16 cellular contexts compared by ENCODE assay signal in the genomic region with DNA sequence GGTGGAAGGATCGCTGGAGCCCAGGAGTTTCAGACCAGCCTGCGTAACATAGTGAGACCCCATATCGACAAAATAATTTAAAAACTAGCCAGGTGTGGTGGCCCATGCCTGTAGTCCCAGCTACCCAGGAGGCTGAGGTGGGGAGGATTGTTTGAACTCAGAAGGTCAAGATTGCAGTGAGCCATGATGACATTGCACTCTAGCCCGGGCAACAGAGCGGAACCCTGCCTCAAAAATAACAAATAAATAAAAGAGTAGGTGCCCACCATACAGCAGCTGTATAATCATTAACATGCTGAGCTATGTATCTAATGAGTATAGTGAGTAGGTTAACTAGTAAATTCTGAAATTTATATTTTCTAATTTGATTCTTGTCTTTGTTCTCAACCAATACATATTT. TPM values are rescaled to one million over a fixed set of nuclear protein-coding genes. Genes with fewer than 3 reads are reported as not detected.
DNase-seq lines count a peak whose midpoint lies in the region; ATAC-seq and TF ChIP-seq lines count a peak whose summit lies in the region.
"Had no signal": no experiment of that assay in that cellular context is flagged by ENCODE, and none has a peak within 500 bp of the region (broad histone marks: within the 10 kb centered on the region; RNA-seq: fewer than 3 reads in every experiment).

No MANE protein-coding gene starts in this region.

- H3K4me2 ChIP-seq in hepatocyte = no peak overlapping the region
- H3K4me2 ChIP-seq: GM23338 had no signal

- H3K4me1 ChIP-seq in SJCRH30 (peaks cover 17% of the 10 kb centered on the region), upper lobe of right lung (no peaks in the 10 kb centered on the region), hepatocyte (ENCODE audit: insufficient read depth) (no peaks in the 10 kb centered on the region)

- ATAC-seq in upper lobe of right lung = no peak
- ATAC-seq: CD8-positive, alpha-beta T cell; GM12878; GM23338 had no signal

- H3K27ac ChIP-seq in SJCRH30 (peak overlapping the region; percentile 21; the same call in 1 of the 2 replicates), upper lobe of right lung (no peak overlapping the region), hepatocyte (no peak overlapping the region)
- H3K27ac ChIP-seq: C4-2B had no signal

- no peaks in the 10 kb centered on the region for H3K9me3 ChIP-seq in SJCRH30 (replicated peaks)
- no peaks in the 10 kb centered on the region for H3K9me3 ChIP-seq in upper lobe of right lung
- no peaks in the 10 kb centered on the region for H3K9me3 ChIP-seq in hepatocyte (ENCODE audit: low read depth)

- no peak overlapping the region for H2AFZ ChIP-seq in hepatocyte
- H2AFZ ChIP-seq: GM23338 had no signal

- peaks cover 5% of the 10 kb centered on the region for H3K4me1 Mint-ChIP-seq in nephron progenitor cell
- no peaks in the 10 kb centered on the region for H3K4me1 Mint-ChIP-seq in activated T-helper 1 cell treated with anti-CD3 and anti-CD28 coated beads, Interleukin-12 subunit alpha, Interleukin-12 subunit beta, Interleukin-2, Interleukin-4 antibody, amounts not matched to agents 30 ng/mL and 10 ng/mL and 1 ng/mL, durations not matched to agents 14 hours and 24 hours and 36 hours (ENCODE audit: low read depth)
- H3K4me1 Mint-ChIP-seq: GM23338 had no signal

- no peak overlapping the region for H3K4me3 Mint-ChIP-seq in nephron progenitor cell
- no peak overlapping the region for H3K4me3 Mint-ChIP-seq in activated T-helper 1 cell treated with anti-CD3 and anti-CD28 coated beads, Interleukin-12 subunit alpha, Interleukin-12 subunit beta, Interleukin-2, Interleukin-4 antibody, amounts not matched to agents 30 ng/mL and 10 ng/mL and 1 ng/mL, durations not matched to agents 14 hours and 24 hours and 36 hours
- H3K4me3 Mint-ChIP-seq: B cell; CD8-positive, alpha-beta T cell; GM23338 had no signal

- H3K36me3 Mint-ChIP-seq in nephron progenitor cell (ENCODE audit: low read depth) = peaks cover 17% of the 10 kb centered on the region
- peaks cover 8% of the 10 kb centered on the region for H3K36me3 Mint-ChIP-seq in activated T-helper 1 cell treated with anti-CD3 and anti-CD28 coated beads, Interleukin-12 subunit alpha, Interleukin-12 subunit beta, Interleukin-2, Interleukin-4 antibody, amounts not matched to agents 30 ng/mL and 10 ng/mL and 1 ng/mL, durations not matched to agents 14 hours and 24 hours and 36 hours (ENCODE audit: low read depth)

- peak; percentile 98 for DNase-seq in Caki2 (ENCODE audit: low read depth)
- no peak for DNase-seq in SJCRH30
- peak; percentile 51 for DNase-seq in kidney glomerular epithelial cell (lab: John Stamatoyannopoulos, UW)
- peak; percentile 21 for DNase-seq in nephron progenitor cell
- DNase-seq in upper lobe of right lung = no peak
- no peak for DNase-seq in stimulated activated naive CD4-positive, alpha-beta T cell (lab: John Stamatoyannopoulos, UW)
- no peak for DNase-seq in activated T-helper 1 cell treated with anti-CD3 and anti-CD28 coated beads, Interleukin-12 subunit alpha, Interleukin-12 subunit beta, Interleukin-2, Interleukin-4 antibody, amounts not matched to agents 30 ng/mL and 10 ng/mL and 1 ng/mL, durations not matched to agents 14 hours and 24 hours and 36 hours (ENCODE audit: low spot score)
- no peak for DNase-seq in hepatocyte (ENCODE audit: low spot score)
- DNase-seq: CD8-positive, alpha-beta T cell; COR-L47; H7; IMR-90 had no signal

- in situ Hi-C loops in Caki2 (cut with HindIII; ENCODE audit: low pct_unique_long_range_greater_than_20kb, low sequenced_read_pairs) = no loop called here

- no peaks in the 10 kb centered on the region for H4K20me1 ChIP-seq in hepatocyte (ENCODE audit: insufficient read depth, poor library complexity, severe bottlenecking)

- H3K9me3 Mint-ChIP-seq in nephron progenitor cell = no peaks in the 10 kb centered on the region
- H3K9me3 Mint-ChIP-seq in activated T-helper 1 cell treated with anti-CD3 and anti-CD28 coated beads, Interleukin-12 subunit alpha, Interleukin-12 subunit beta, Interleukin-2, Interleukin-4 antibody, amounts not matched to agents 30 ng/mL and 10 ng/mL and 1 ng/mL, durations not matched to agents 14 hours and 24 hours and 36 hours = no peaks in the 10 kb centered on the region
- H3K9me3 Mint-ChIP-seq: CD8-positive, alpha-beta T cell; GM23338 had no signal

- no peak overlapping the region for H3K27ac Mint-ChIP-seq in nephron progenitor cell
- H3K27ac Mint-ChIP-seq in activated T-helper 1 cell treated with anti-CD3 and anti-CD28 coated beads, Interleukin-12 subunit alpha, Interleukin-12 subunit beta, Interleukin-2, Interleukin-4 antibody, amounts not matched to agents 30 ng/mL and 10 ng/mL and 1 ng/mL, durations not matched to agents 14 hours and 24 hours and 36 hours = no peak overlapping the region
- H3K27ac Mint-ChIP-seq: B cell; CD8-positive, alpha-beta T cell; GM23338 had no signal

- no peak for TF ChIP-seq CTCF in nephron progenitor cell (IDR thresholded peaks at IDR 0.05)
- no peak for TF ChIP-seq CTCF in upper lobe of right lung (IDR thresholded peaks at IDR 0.05)
- TF ChIP-seq CTCF in hepatocyte (IDR thresholded peaks at IDR 0.05; ENCODE audit: poor library complexity) = no peak

- WGBS in hepatocyte (ENCODE audit: low lambda C conversion rate, missing lambda C conversion rate) = 88% methylated on average over 5 of the region's 5 CpGs

- no peaks in the 10 kb centered on the region for H3K27me3 ChIP-seq in SJCRH30
- no peaks in the 10 kb centered on the region for H3K27me3 ChIP-seq in upper lobe of right lung
- no peaks in the 10 kb centered on the region for H3K27me3 ChIP-seq in hepatocyte

- intact Hi-C loops in upper lobe of right lung (cut with DNase I) = loop anchor here (10.0 kb wide), 1 partner anchor 312 kb away; no protein-coding TSS in a partner anchor
- intact Hi-C loops in activated T-helper 1 cell treated with anti-CD3 and anti-CD28 coated beads, Interleukin-12 subunit alpha, Interleukin-12 subunit beta, Interleukin-2, Interleukin-4 antibody, amounts not matched to agents 30 ng/mL and 10 ng/mL and 1 ng/mL, durations not matched to agents 14 hours and 24 hours and 36 hours (cut with micrococcal nuclease) = no loop called here

- H3K36me3 ChIP-seq in SJCRH30 (peaks cover 4% of the 10 kb centered on the region; the same call in 1 of the 2 replicates), upper lobe of right lung (peaks cover 25% of the 10 kb centered on the region), hepatocyte (replicated peaks; ENCODE audit: insufficient read depth, low read depth) (no peaks in the 10 kb centered on the region)

- H3K4me3 ChIP-seq in SJCRH30 (no peak overlapping the region), upper lobe of right lung (no peak overlapping the region), hepatocyte (no peak overlapping the region)
- H3K4me3 ChIP-seq: GM12878, GM23338 had no signal

- H3K27me3 Mint-ChIP-seq in nephron progenitor cell (ENCODE audit: low read depth, poor library complexity) = peaks cover 25% of the 10 kb centered on the region
- peaks cover 4% of the 10 kb centered on the region for H3K27me3 Mint-ChIP-seq in activated T-helper 1 cell treated with anti-CD3 and anti-CD28 coated beads, Interleukin-12 subunit alpha, Interleukin-12 subunit beta, Interleukin-2, Interleukin-4 antibody, amounts not matched to agents 30 ng/mL and 10 ng/mL and 1 ng/mL, durations not matched to agents 14 hours and 24 hours and 36 hours (ENCODE audit: insufficient read depth)
- H3K27me3 Mint-ChIP-seq: B cell had no signal

- no peaks in the 10 kb centered on the region for H3K9me2 ChIP-seq in hepatocyte (replicated peaks; ENCODE audit: insufficient read depth)

- no peaks in the 10 kb centered on the region for H3K79me2 ChIP-seq in hepatocyte

RNA-seq across cellular contexts. Expression of a gene that starts 11.0 kb away (rescaled TPM):
- 473 and 572 TPM in 2 replicates for total RNA-seq in Caki2 (2014; rRNA removed; shearing (Covaris generic); ENCODE audit: low replicate concordance)
- 81.5 and 83.0 TPM in 2 replicates for total RNA-seq in SJCRH30 (2014; rRNA removed; shearing (Covaris generic))
- total RNA-seq in upper lobe of right lung (326 TPM), hepatocyte (216 and 283 TPM in 2 replicates)
- total RNA-seq in activated T-helper 1 cell treated with anti-CD3 and anti-CD28 coated beads, Interleukin-12 subunit alpha, Interleukin-12 subunit beta, Interleukin-2, Interleukin-4 antibody, amounts not matched to agents 30 ng/mL and 10 ng/mL and 1 ng/mL, durations not matched to agents 14 hours and 24 hours and 36 hours = 149 TPM in 2 replicates
- 631 and 657 TPM in 2 replicates for polyA plus RNA-seq in hepatocyte

RNA-seq across cellular contexts. Expression of a gene that starts 13.3 kb away (rescaled TPM):
- 269 and 272 TPM in 2 replicates for total RNA-seq in Caki2 (2014; rRNA removed; shearing (Covaris generic); ENCODE audit: low replicate concordance)
- total RNA-seq in SJCRH30 (2014; rRNA removed; shearing (Covaris generic)) = 65.6 and 71.2 TPM in 2 replicates
- total RNA-seq in upper lobe of right lung = 26.4 TPM
- 69.0 and 70.9 TPM in 2 replicates for total RNA-seq in activated T-helper 1 cell treated with anti-CD3 and anti-CD28 coated beads, Interleukin-12 subunit alpha, Interleukin-12 subunit beta, Interleukin-2, Interleukin-4 antibody, amounts not matched to agents 30 ng/mL and 10 ng/mL and 1 ng/mL, durations not matched to agents 14 hours and 24 hours and 36 hours
- 48.0 and 51.5 TPM in 2 replicates for total RNA-seq in hepatocyte
- 55.2 and 69.1 TPM in 2 replicates for polyA plus RNA-seq in hepatocyte

Comparison
In these comparisons a context has a peak if more than half of its experiments do, and no peak if none do; other contexts are left out.
1. DNase-seq: peak in Caki2 (single experiment), kidney glomerular epithelial cell (single experiment) and nephron progenitor cell (single experiment); none in SJCRH30 (0 of 2), upper lobe of right lung (single experiment), stimulated activated naive CD4-positive, alpha-beta T cell (0 of 6), activated T-helper 1 cell treated with anti-CD3 and anti-CD28 coated beads, Interleukin-12 subunit alpha, Interleukin-12 subunit beta, Interleukin-2, Interleukin-4 antibody, amounts not matched to agents 30 ng/mL and 10 ng/mL and 1 ng/mL, durations not matched to agents 14 hours and 24 hours and 36 hours (single experiment) and hepatocyte (single experiment).